ENCODE assay signal across 8 cellular contexts in genomic region chr17:45316271-45317112, GRCh38. TPM values are rescaled to one million over a fixed set of nuclear protein-coding genes. Genes with fewer than 3 reads are reported as not detected.
A peak's percentile ranks its signal among the peaks of the same experiment; 100 is the strongest.
DNase-seq lines count a peak whose midpoint lies in the region; ATAC-seq and TF ChIP-seq lines count a peak whose summit lies in the region.

Gene MAP3K14, minus strand, starts transcription at chr17:45317020. Its CDS starts 26,275 bp downstream, at chr17:45290745.

- peak; percentile 13 for TF ChIP-seq CTCF in AG09319 (IDR thresholded peaks at IDR 0.05; ENCODE audit: low read depth, low read length)
- peak in 3 of 6 experiments; percentile 33 to 39 (median 38) for TF ChIP-seq CTCF in Peyer's patch (IDR thresholded peaks at IDR 0.05)
- no peak for TF ChIP-seq CTCF in fibroblast of the aortic adventitia (IDR thresholded peaks at IDR 0.05; ENCODE audit: insufficient read depth, low read length)
- peak; percentile 45 for TF ChIP-seq CTCF in neural cell (IDR thresholded peaks at IDR 0.05; ENCODE audit: poor library complexity, severe bottlenecking)

- peak; percentile 18 for ATAC-seq in GM18861 (IDR thresholded peaks at IDR 0.05; ENCODE audit: unreplicated experiment)
- peak; percentile 13 for ATAC-seq in HG03442 (IDR thresholded peaks at IDR 0.05; ENCODE audit: unreplicated experiment)

- H4K20me1 ChIP-seq in neural cell (ENCODE audit: insufficient read depth): no peaks in the 10 kb centered on the region

- H3K36me3 ChIP-seq in Peyer's patch (no peaks in the 10 kb centered on the region), neural cell (ENCODE audit: insufficient read depth, low read length) (no peaks in the 10 kb centered on the region)

- no peaks in the 10 kb centered on the region for H3K27me3 ChIP-seq in Peyer's patch
- no peaks in the 10 kb centered on the region for H3K27me3 ChIP-seq in neural cell (ENCODE audit: insufficient read depth, low read depth, low read length)

- peak; percentile 54 for TF ChIP-seq EP300 in neural cell (conservative IDR thresholded peaks at IDR 0.05; ENCODE audit: poor library complexity, severe bottlenecking)

- peaks cover 26% of the 10 kb centered on the region for H3K79me2 ChIP-seq in neural cell (replicated peaks; ENCODE audit: insufficient read depth, low read length)

- peak within 1 kb of the TSS; percentile 98 to 100 (median 100) for H3K27ac ChIP-seq in Peyer's patch
- H3K27ac ChIP-seq in neural cell (ENCODE audit: low read length): peak within 1 kb of the TSS; percentile 87

- H2AFZ ChIP-seq in neural cell (ENCODE audit: low read depth, low read length): peak within 1 kb of the TSS; percentile 67

- peak within 1 kb of the TSS; percentile 82 for H3K9ac ChIP-seq in neural cell (ENCODE audit: low read length)

- no peak for TF ChIP-seq RAD21 in neural cell (conservative IDR thresholded peaks at IDR 0.05)

- H3K9me2 ChIP-seq in neural cell (ENCODE audit: insufficient read depth, low read length): no peaks in the 10 kb centered on the region

- H3K9me3 ChIP-seq in Peyer's patch (no peaks in the 10 kb centered on the region), neural cell (ENCODE audit: low read length) (no peaks in the 10 kb centered on the region)

- peaks cover 14 to 84% (median 31%) of the 10 kb centered on the region in 4 donors for H3K4me1 ChIP-seq in Peyer's patch

- no peaks in the 10 kb centered on the region for H3F3A ChIP-seq in neural cell (ENCODE audit: insufficient read depth, low read length, poor library complexity, severe bottlenecking)

- peak within 1 kb of the TSS; percentile 85 to 92 (median 88) for H3K4me3 ChIP-seq in Peyer's patch
- peak within 1 kb of the TSS; percentile 91 for H3K4me3 ChIP-seq in fibroblast of the aortic adventitia (ENCODE audit: low read depth, low read length)
- H3K4me3 ChIP-seq in neural cell (ENCODE audit: low read length): peak within 1 kb of the TSS; percentile 86

- peak; percentile 90 to 94 for TF ChIP-seq POLR2A in Peyer's patch (IDR thresholded peaks at IDR 0.05)

- DNase-seq in AG09319 (ENCODE audit: extremely low read depth, low read depth) (no peak), Peyer's patch (peak in 2 of 3 donors; percentile 70 to 87), fibroblast of the aortic adventitia (ENCODE audit: low read depth) (peak; percentile 66), ureter (ENCODE audit: low spot score) (peak; percentile 76)
- peak; percentile 87 for DNase-seq in activated effector memory CD4-positive, alpha-beta T cell treated with anti-CD3 and anti-CD28 coated beads, Interleukin-2, amount 50 U/mL, for 16 hours

- peak within 1 kb of the TSS; percentile 85 for H3K4me2 ChIP-seq in neural cell (ENCODE audit: low read length)

TF ChIP-seq in neural cell, 6 proteins besides CTCF, POLR2A, EP300 and RAD21:
- TF ChIP-seq TAF1 (IDR thresholded peaks at IDR 0.05; ENCODE audit: low read depth): peak; percentile 57
- TF ChIP-seq EZH2 (IDR thresholded peaks at IDR 0.05; ENCODE audit: borderline replicate concordance, insufficient read depth, low read length, poor library complexity, severe bottlenecking): no peak
- TF ChIP-seq SMC3 (conservative IDR thresholded peaks at IDR 0.05; ENCODE audit: poor library complexity): peak; percentile 53
- TF ChIP-seq MXI1 (conservative IDR thresholded peaks at IDR 0.05; ENCODE audit: poor library complexity, severe bottlenecking): peak; percentile 62
- TF ChIP-seq REST (IDR thresholded peaks at IDR 0.05; ENCODE audit: borderline replicate concordance): no peak
- TF ChIP-seq POLR2AphosphoS5 (IDR thresholded peaks at IDR 0.05): peak; percentile 78

RNA-seq across cellular contexts. Expression of gene MAP3K14, which starts in this region (rescaled TPM):
- total RNA-seq in Peyer's patch (10 to 100 TPM; 16.5 to 30.4 (median 24.7) TPM), fibroblast of the aortic adventitia (ENCODE audit: low replicate concordance) (1.6 and 3.3 TPM in 2 replicates), ureter (18.7 TPM)
- 6.6 and 6.7 TPM in 2 replicates for polyA plus RNA-seq in neural cell
- 3.1 and 3.4 TPM in 2 replicates for polyA minus RNA-seq in neural cell
